19 cellular contexts compared by ENCODE assay signal in the genomic region with DNA sequence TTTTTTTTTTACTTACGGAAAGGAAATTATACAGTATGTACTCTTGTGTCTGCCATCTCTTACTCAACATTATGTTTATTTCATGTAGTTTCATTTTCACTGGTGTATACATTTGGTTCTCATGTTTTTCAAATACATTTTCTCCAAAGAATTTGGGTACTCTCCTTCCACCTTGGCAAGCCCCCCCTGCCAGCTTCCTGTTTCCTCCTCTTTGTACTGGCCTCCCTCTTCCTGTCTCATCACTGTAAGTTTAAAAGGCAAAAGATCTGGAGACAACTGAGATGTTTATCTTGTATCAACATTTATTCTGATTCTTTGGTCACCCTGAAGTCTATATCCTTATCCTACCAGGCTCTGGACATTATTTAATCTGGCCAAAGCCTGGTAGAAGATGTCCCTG.
DNase-seq lines count a peak whose midpoint lies in the region; ATAC-seq and TF ChIP-seq lines count a peak whose summit lies in the region.
"Had no signal": no experiment of that assay in that cellular context is flagged by ENCODE, and none has a peak within 500 bp of the region (broad histone marks: within the 10 kb centered on the region; RNA-seq: fewer than 3 reads in every experiment).

No MANE protein-coding gene starts in this region.

- H3K36me3 Mint-ChIP-seq in activated naive CD8-positive, alpha-beta T cell = no peaks in the 10 kb centered on the region
- H3K36me3 Mint-ChIP-seq in activated naive CD8-positive, alpha-beta T cell treated with anti-CD3 and anti-CD28 coated beads for 36 hours = no peaks in the 10 kb centered on the region
- no peaks in the 10 kb centered on the region for H3K36me3 Mint-ChIP-seq in chondrocyte (ENCODE audit: low read depth)

- DNase-seq in activated naive CD8-positive, alpha-beta T cell treated with anti-CD3 and anti-CD28 coated beads for 36 hours = no peak
- DNase-seq in Jurkat, Clone E6-1 (ENCODE audit: low read depth, low spot score) = peak; percentile 69
- DNase-seq in chondrocyte (ENCODE audit: low spot score) = no peak
- no peak for DNase-seq in NCI-H1417 (lab: John Stamatoyannopoulos, UW)
- DNase-seq in MG63 = no peak
- DNase-seq: activated CD4-positive, alpha-beta T cell treated with anti-CD3 and anti-CD28 coated beads, Interleukin-2, amount 50 U/mL, for 48 hours; brain microvascular endothelial cell; HCEC 1CT; heart left ventricle; Kasumi-1; left lung; NCI-H526; small intestine; stimulated activated naive CD4-positive, alpha-beta T cell treated with Interleukin-2 at 50 U/mL for 16 hours had no signal

- H3K9me3 Mint-ChIP-seq in activated naive CD8-positive, alpha-beta T cell (ENCODE audit: low read depth) = no peaks in the 10 kb centered on the region
- H3K9me3 Mint-ChIP-seq in activated naive CD8-positive, alpha-beta T cell treated with anti-CD3 and anti-CD28 coated beads for 36 hours = no peaks in the 10 kb centered on the region
- no peaks in the 10 kb centered on the region for H3K9me3 Mint-ChIP-seq in chondrocyte (ENCODE audit: low read depth)

- TF ChIP-seq CTCF in chondrocyte (IDR thresholded peaks at IDR 0.05) = no peak

- H3K9me3 ChIP-seq in MG63 = no peaks in the 10 kb centered on the region
- H3K9me3 ChIP-seq: heart left ventricle, left lung, neutrophil, tibial nerve had no signal

- no peaks in the 10 kb centered on the region for H3K27me3 ChIP-seq in MG63
- H3K27me3 ChIP-seq: brain microvascular endothelial cell, heart left ventricle, left lung, neutrophil, tibial nerve had no signal

- H3K4me1 Mint-ChIP-seq in activated naive CD8-positive, alpha-beta T cell (ENCODE audit: low read depth) = peaks cover 15% of the 10 kb centered on the region
- H3K4me1 Mint-ChIP-seq in activated naive CD8-positive, alpha-beta T cell treated with anti-CD3 and anti-CD28 coated beads for 36 hours = peaks cover 8% of the 10 kb centered on the region
- H3K4me1 Mint-ChIP-seq in chondrocyte (ENCODE audit: low read depth) = peaks cover 13% of the 10 kb centered on the region

- H3K36me3 ChIP-seq in MG63 = peaks cover 71% of the 10 kb centered on the region
- H3K36me3 ChIP-seq: left lung, neutrophil, tibial nerve had no signal

- no peaks in the 10 kb centered on the region for H3K27me3 Mint-ChIP-seq in activated naive CD8-positive, alpha-beta T cell
- H3K27me3 Mint-ChIP-seq in activated naive CD8-positive, alpha-beta T cell treated with anti-CD3 and anti-CD28 coated beads for 36 hours = no peaks in the 10 kb centered on the region
- H3K27me3 Mint-ChIP-seq in chondrocyte (ENCODE audit: low read depth) = no peaks in the 10 kb centered on the region

- H3K27ac Mint-ChIP-seq in activated naive CD8-positive, alpha-beta T cell = peak overlapping the region; percentile 66
- H3K27ac Mint-ChIP-seq in activated naive CD8-positive, alpha-beta T cell treated with anti-CD3 and anti-CD28 coated beads for 36 hours = no peak overlapping the region
- peak overlapping the region; percentile 6 for H3K27ac Mint-ChIP-seq in chondrocyte (ENCODE audit: unreplicated experiment)

- no peak overlapping the region for H3K4me3 ChIP-seq in Jurkat, Clone E6-1 (ENCODE audit: low read length)
- H3K4me3 ChIP-seq in MG63 = no peak overlapping the region
- H3K4me3 ChIP-seq: coronary artery, heart left ventricle, left lung, tibial nerve had no signal

- no peak for ATAC-seq in GM18907 (IDR thresholded peaks at IDR 0.05; ENCODE audit: unreplicated experiment)
- ATAC-seq: left lung had no signal

- no peak overlapping the region for H3K4me3 Mint-ChIP-seq in activated naive CD8-positive, alpha-beta T cell
- no peak overlapping the region for H3K4me3 Mint-ChIP-seq in activated naive CD8-positive, alpha-beta T cell treated with anti-CD3 and anti-CD28 coated beads for 36 hours
- no peak overlapping the region for H3K4me3 Mint-ChIP-seq in chondrocyte (ENCODE audit: unreplicated experiment)
